In genomic region chr2:158458617-158458920, GRCh38 we compare ENCODE assay signal across 8 cellular contexts. TPM values are rescaled to one million over a fixed set of nuclear protein-coding genes. Genes with fewer than 3 reads are reported as not detected.
DNase-seq lines count a peak whose midpoint lies in the region; ATAC-seq, FAIRE-seq and TF ChIP-seq lines count a peak whose summit lies in the region.

No MANE protein-coding gene starts in this region.

- no peak overlapping the region for H3K14ac ChIP-seq in H1 (ENCODE audit: insufficient read length)

- CTCF ChIA-PET in OCI-LY7 (lab: Charles Lee; ENCODE audit: unreplicated experiment): no interaction called here
- CTCF ChIA-PET in H1 (lab: Charles Lee; ENCODE audit: partially characterized antibody): interaction anchor here (0.7 to 3.4 kb wide), 16 partner anchors 9 to 425 kb away, joined by 3 to 13 read pairs (median 4); no protein-coding TSS in a partner anchor

- H3K36me3 ChIP-seq in OCI-LY7 (ENCODE audit: insufficient read depth, low read length) (no peaks in the 10 kb centered on the region), H1 (ENCODE audit: control insufficient read depth in 2 of 4, insufficient read depth in 4 of 4, low read length in 3 of 4) (no peaks in the 10 kb centered on the region), neuron (ENCODE audit: insufficient read depth, low read length) (no peaks in the 10 kb centered on the region)

- H3K9me3 ChIP-seq in OCI-LY7 (ENCODE audit: low read length) (no peaks in the 10 kb centered on the region), H1 (ENCODE audit: insufficient read depth in 2 of 2, low read depth in 1 of 2, low read length in 1 of 2) (no peaks in the 10 kb centered on the region), neuron (ENCODE audit: low read length) (no peaks in the 10 kb centered on the region)

- H2BK15ac ChIP-seq in H1 (ENCODE audit: low read length): no peak overlapping the region

- H3K4me2 ChIP-seq in OCI-LY7 (ENCODE audit: low read length) (peak overlapping the region; percentile 99), H1 (ENCODE audit: insufficient read depth in 1 of 2, low read depth in 2 of 2, low read length in 2 of 2) (peak overlapping the region; percentile 84 to 94)

- H3K4me1 ChIP-seq in OCI-LY7 (ENCODE audit: insufficient read depth, low read length, poor library complexity, severe bottlenecking) (peaks cover 26% of the 10 kb centered on the region), H1 (replicated peaks in 1 of 4; ENCODE audit: control insufficient read depth in 3 of 4, insufficient read depth in 4 of 4, low read length in 3 of 4) (peaks cover 2 to 6% (median 5%) of the 10 kb centered on the region in 4 experiments; a peak in 5 of 7 replicates), neuron (ENCODE audit: insufficient read depth, low read length) (peaks cover 25% of the 10 kb centered on the region)

- POLR2A ChIA-PET in OCI-LY7 (lab: Charles Lee) (interaction anchor here (0.6 to 1.3 kb wide), 6 partner anchors 13 to 561 kb away, joined by 3 to 7 read pairs (median 3); no protein-coding TSS in a partner anchor), H1 (lab: Charles Lee; ENCODE audit: partially characterized antibody) (interaction anchor here (0.5 to 3.1 kb wide), 15 partner anchors 9 to 443 kb away, joined by 3 to 16 read pairs (median 3); no protein-coding TSS in a partner anchor)

- H2AK5ac ChIP-seq in H1 (ENCODE audit: low read depth, low read length): no peak overlapping the region

- FAIRE-seq in H1 (lab: Jason Lieb, UNC) (no peak), H54 (lab: Jason Lieb, UNC) (no peak)

- TF ChIP-seq CTCF in OCI-LY7 (conservative IDR thresholded peaks at IDR 0.05; ENCODE audit: low read length) (no peak), H1 (IDR thresholded peaks at IDR 0.05; ENCODE audit: control extremely low read depth in 1 of 3, insufficient read depth in 1 of 3, low read depth in 1 of 3, low read length in 3 of 3) (no peak)

- no peaks in the 10 kb centered on the region for H3K27me3 ChIP-seq in H1 (replicated peaks in 1 of 4; ENCODE audit: control insufficient read depth in 3 of 4, extremely low read depth in 1 of 4, insufficient read depth in 3 of 4, low read length in 3 of 4)
- peaks cover 2% of the 10 kb centered on the region for H3K27me3 ChIP-seq in neuron (ENCODE audit: insufficient read depth, low read length)

- no peak for ATAC-seq in HG02678 (IDR thresholded peaks at IDR 0.05; ENCODE audit: unreplicated experiment)

- H2AFZ ChIP-seq in OCI-LY7 (ENCODE audit: low read length) (no peak overlapping the region), H1 (ENCODE audit: low read length) (no peak overlapping the region), neuron (ENCODE audit: low read depth, low read length) (peak overlapping the region; percentile 97)

- no peak overlapping the region for H2BK12ac ChIP-seq in H1 (ENCODE audit: low read depth, low read length)

- no peak overlapping the region for H3K23ac ChIP-seq in H1 (ENCODE audit: insufficient read length)

- no peak overlapping the region for H2BK20ac ChIP-seq in H1 (ENCODE audit: low read length)

- peaks cover 12% of the 10 kb centered on the region; the same call in 1 of the 2 replicates for H3K23me2 ChIP-seq in H1 (ENCODE audit: low read depth, low read length)

- no peak overlapping the region for H4K91ac ChIP-seq in H1 (replicated peaks; ENCODE audit: insufficient read length, low read length)

- peaks cover 37% of the 10 kb centered on the region for H4K20me1 ChIP-seq in OCI-LY7 (ENCODE audit: insufficient read depth, low read length)
- peaks cover 8 to 11% of the 10 kb centered on the region in 2 experiments for H4K20me1 ChIP-seq in H1 (replicated peaks in 1 of 2; ENCODE audit: control insufficient read depth in 1 of 2, insufficient read depth in 2 of 2, low read length in 2 of 2)

- no peak overlapping the region for H2BK120ac ChIP-seq in H1 (replicated peaks; ENCODE audit: low read depth, low read length)

- H3K79me2 ChIP-seq in OCI-LY7 (ENCODE audit: insufficient read depth, low read depth, low read length): peaks cover 37% of the 10 kb centered on the region
- H3K79me2 ChIP-seq in H1 (ENCODE audit: control insufficient read depth in 1 of 2, insufficient read depth in 2 of 2, low read length in 2 of 2): peaks cover 16 to 55% of the 10 kb centered on the region in 2 experiments

- no peak overlapping the region for H2BK5ac ChIP-seq in H1 (ENCODE audit: low read depth, low read length)

- no peak overlapping the region for H3K18ac ChIP-seq in H1 (ENCODE audit: extremely low read depth, low read length)

- no TSS peak for BruUV-seq in OCI-LY7 (replicated peaks; lab: Mats Ljungman, UMichigan)

- H3K79me1 ChIP-seq in H1 (ENCODE audit: low read depth, low read length): peaks cover 4% of the 10 kb centered on the region; the same call in 1 of the 2 replicates

- TF ChIP-seq POLR2A in H1 (IDR thresholded peaks at IDR 0.05; ENCODE audit: control extremely low read depth in 1 of 2, low read depth in 2 of 2, low read length in 2 of 2): no peak
- TF ChIP-seq POLR2A in H54 (IDR thresholded peaks at IDR 0.05; ENCODE audit: low read depth, low read length): no peak

- DNase-seq in COLO829 (ENCODE audit: low spot score) (peak; percentile 44), OCI-LY7 (ENCODE audit: low spot score) (no peak), H1 (ENCODE audit: low read depth in 1 of 2, low spot score in 2 of 2) (no peak), NCI-H2029 (lab: John Stamatoyannopoulos, UW) (no peak), H54 (ENCODE audit: insufficient read length, low spot score) (no peak)
- DNase-seq in activated CD4-positive, alpha-beta T cell treated with anti-CD3 and anti-CD28 coated beads for 4 hours: no peak

- H3K27ac ChIP-seq in OCI-LY7 (ENCODE audit: low read depth, low read length, poor library complexity, severe bottlenecking): no peak overlapping the region
- no peak overlapping the region for H3K27ac ChIP-seq in H1 (ENCODE audit: low read depth, low read length)

- no peak for TF ChIP-seq EP300 in H1 (IDR thresholded peaks at IDR 0.05; ENCODE audit: borderline replicate concordance in 1 of 2, low read depth in 2 of 2, low read length in 2 of 2)

- 14% methylated on average over 9 of the region's 9 CpGs; no CpG with 5 or more reads in 1 of the 2 experiments for WGBS in H1 (ENCODE audit: extremely low coverage in 1 of 2, insufficient coverage in 1 of 2, insufficient read length in 1 of 2, insufficient replicate concordance in 2 of 2, low coverage in 1 of 2, low lambda C conversion rate in 2 of 2, missing lambda C conversion rate in 1 of 2), 2 experiments

- H3K9me2 ChIP-seq in OCI-LY7 (ENCODE audit: insufficient read depth, low read length): no peaks in the 10 kb centered on the region

- peak overlapping the region; percentile 80 for H3K4me3 ChIP-seq in OCI-LY7 (ENCODE audit: low read depth, low read length, poor library complexity, severe bottlenecking)
- peak overlapping the region; percentile 77 to 90 (median 80) for H3K4me3 ChIP-seq in H1 (ENCODE audit: extremely low read depth in 1 of 4, insufficient read depth in 2 of 4, low read depth in 3 of 4, low read length in 4 of 4)
- H3K4me3 ChIP-seq in neuron (ENCODE audit: low read length): peak overlapping the region; percentile 71

- intact Hi-C loops in OCI-LY7 (cut with micrococcal nuclease; ENCODE audit: unreplicated experiment): loop anchor here (5.0 to 10.0 kb wide), 3 partner anchors 294 to 1016 kb away; partner anchors contain the start of genes ACVR1 and CYTIP

- TF ChIP-seq RAD21 in H1 (IDR thresholded peaks at IDR 0.05 in 1 of 2, conservative IDR thresholded peaks at IDR 0.05 in 1 of 2; ENCODE audit: low read depth in 2 of 2, low read length in 2 of 2): no peak

- H3K9ac ChIP-seq in H1 (replicated peaks in 1 of 4; ENCODE audit: extremely low read depth in 1 of 4, low read depth in 3 of 4, low read length in 3 of 4): peak overlapping the region; percentile 10 to 91 (median 83); a peak in 6 of 7 replicates

- H3K56ac ChIP-seq in H1 (replicated peaks; ENCODE audit: insufficient read length, low read depth, low read length): no peak overlapping the region

- H4K5ac ChIP-seq in H1 (ENCODE audit: insufficient read length, low read depth, low read length): no peak overlapping the region

- no peak overlapping the region for H3K4ac ChIP-seq in H1 (replicated peaks; ENCODE audit: insufficient read length, low read depth, low read length)

- H4K8ac ChIP-seq in H1 (ENCODE audit: extremely low read depth, insufficient read depth, low read length): no peak overlapping the region

TF ChIP-seq in H1, 55 proteins besides CTCF, POLR2A, EP300 and RAD21 (continues in another document):
- TF ChIP-seq HDAC2 (IDR thresholded peaks at IDR 0.05; ENCODE audit: borderline replicate concordance in 1 of 2, low read depth in 2 of 2, low read length in 2 of 2) (no peak), KDM1A (IDR thresholded peaks at IDR 0.05; ENCODE audit: borderline replicate concordance, low read length) (no peak), SRF (IDR thresholded peaks at IDR 0.05; ENCODE audit: low read depth, low read length) (no peak), SIN3A (conservative IDR thresholded peaks at IDR 0.05 in 1 of 2, IDR thresholded peaks at IDR 0.05 in 1 of 2; ENCODE audit: low read depth in 1 of 2, low read length in 2 of 2) (no peak), SAP30 (IDR thresholded peaks at IDR 0.05; ENCODE audit: insufficient read depth, insufficient replicate concordance, low read length) (no peak)

RNA-seq across cellular contexts. Expression of gene PKP4, which starts 1.8 kb away (rescaled TPM):
- 58.5 and 68.7 TPM in 2 replicates for total RNA-seq in OCI-LY7 (2014; rRNA removed; shearing (Covaris generic))
- 73.2 and 81.8 TPM in 2 replicates for total RNA-seq in OCI-LY7 (2022)
- 83.6 and 88.0 TPM in 2 replicates for total RNA-seq in H1 (2021; fragmentation: NEBNext Ultra II Directional; extraction: Animal tissue kit (Norgen Biotek cat#: 25700))
- polyA plus RNA-seq in H1 (2011; rRNA removed): 48.2 and 67.2 TPM in 2 replicates
- 59.0 TPM for polyA plus RNA-seq in H1 (2011; cell fraction: cytosol; rRNA removed)
- polyA plus RNA-seq in H1 (2011; cell fraction: nucleus; rRNA removed): 126 TPM
- polyA plus RNA-seq in H1 (2012, experiment 1 of 2): 55.6 to 64.2 TPM (median 63.5 TPM) in 4 replicates
- 7.3 TPM for polyA plus RNA-seq in H1 (2012, experiment 2 of 2)
- polyA plus RNA-seq in H1 (2013, experiment 1 of 2): 43.1 TPM
- 37.4 TPM for polyA plus RNA-seq in H1 (2013, experiment 2 of 2)
- 120 and 142 TPM in 2 replicates for polyA minus RNA-seq in H1 (2011; rRNA and poly(A)+ RNA removed)
- 69.0 TPM for polyA minus RNA-seq in H1 (2011; cell fraction: cytosol; rRNA and poly(A)+ RNA removed)
- 133 TPM for polyA minus RNA-seq in H1 (2011; cell fraction: nucleus; rRNA and poly(A)+ RNA removed)

RNA-seq across cellular contexts. Expression of gene CCDC148, which starts 2.0 kb away (rescaled TPM):
- 0.19 and 1.1 TPM in 2 replicates for total RNA-seq in OCI-LY7 (2014; rRNA removed; shearing (Covaris generic))
- total RNA-seq in OCI-LY7 (2022): 0.99 and 2.0 TPM in 2 replicates
- total RNA-seq in H1 (2021; fragmentation: NEBNext Ultra II Directional; extraction: Animal tissue kit (Norgen Biotek cat#: 25700)): 1.3 and 1.5 TPM in 2 replicates
- 0.45 and 0.61 TPM in 2 replicates for polyA plus RNA-seq in H1 (2011; rRNA removed)
- 0.81 TPM for polyA plus RNA-seq in H1 (2011; cell fraction: cytosol; rRNA removed)
- polyA plus RNA-seq in H1 (2011; cell fraction: nucleus; rRNA removed): 1.2 TPM
- 1.2 to 1.9 TPM (median 1.4 TPM) in 4 replicates for polyA plus RNA-seq in H1 (2012, experiment 1 of 2)
- 0.12 TPM for polyA plus RNA-seq in H1 (2012, experiment 2 of 2)
- polyA plus RNA-seq in H1 (2013, experiment 1 of 2): 0.83 TPM
- polyA plus RNA-seq in H1 (2013, experiment 2 of 2): 0.66 TPM
- 0.91 and 2.5 TPM in 2 replicates for polyA minus RNA-seq in H1 (2011; rRNA and poly(A)+ RNA removed)
- polyA minus RNA-seq in H1 (2011; cell fraction: cytosol; rRNA and poly(A)+ RNA removed): not detected
- 4.3 TPM for polyA minus RNA-seq in H1 (2011; cell fraction: nucleus; rRNA and poly(A)+ RNA removed)
